8 cellular contexts compared by ENCODE assay signal in genomic region chr12:102479099-102479887, GRCh38. TPM values are rescaled to one million over a fixed set of nuclear protein-coding genes. Genes with fewer than 3 reads are reported as not detected.
DNase-seq lines count a peak whose midpoint lies in the region; ATAC-seq, FAIRE-seq and TF ChIP-seq lines count a peak whose summit lies in the region.

No MANE protein-coding gene starts in this region.

- TF ChIP-seq EP300 in HepG2 (IDR thresholded peaks at IDR 0.05; ENCODE audit: low read depth in 2 of 2, low read length in 2 of 2) (no peak), HepG2 (CRISPR knock-in tag; IDR thresholded peaks at IDR 0.05; ENCODE audit: borderline replicate concordance) (no peak)

- H3K9me3 Mint-ChIP-seq in T-helper 2 cell treated with Interferon-gamma antibody and Interleukin-4, amounts not matched to agents 5 μg/mL and 100 μg/mL, for 36 hours = peaks cover 10% of the 10 kb centered on the region
- no peaks in the 10 kb centered on the region for H3K9me3 Mint-ChIP-seq in chondrocyte (ENCODE audit: low read depth)

- in situ Hi-C loops in HepG2 (cut with HindIII; ENCODE audit: extremely low pct_ligation_motif_present, low pct_unique_long_range_greater_than_20kb) = loop anchor here (25.0 kb wide), 1 partner anchor 167 kb away; no protein-coding TSS in a partner anchor

- ATAC-seq in HG02840 (IDR thresholded peaks at IDR 0.05; ENCODE audit: low FRiP score, unreplicated experiment) = peak; percentile 42
- ATAC-seq in HepG2 = no peak

- BruUV-seq in HepG2 (replicated peaks; lab: Mats Ljungman, UMichigan) = no TSS peak

- H3K36me3 ChIP-seq in HepG2 (replicated peaks in 1 of 2; ENCODE audit: control insufficient read depth in 1 of 2, insufficient read depth in 2 of 2, low read length in 2 of 2) = no peaks in the 10 kb centered on the region

- H4K20me1 ChIP-seq in HepG2 (ENCODE audit: insufficient read depth, low read length) = no peaks in the 10 kb centered on the region

- peak; percentile 13 for DNase-seq in T-helper 2 cell treated with Interferon-gamma antibody and Interleukin-4, amounts not matched to agents 5 μg/mL and 100 μg/mL, for 36 hours (ENCODE audit: low spot score)
- DNase-seq in T-helper 2 cell (no peak), RPMI7951 (ENCODE audit: low read depth) (peak; percentile 40), HepG2 (ENCODE audit: low spot score) (no peak), cerebellar cortex (ENCODE audit: low spot score) (no peak), NCI-H82 (lab: John Stamatoyannopoulos, UW) (no peak), chondrocyte (ENCODE audit: low spot score) (no peak)

- CTCF ChIA-PET in HepG2 (lab: Yijun Ruan, JAX; ENCODE audit: low intra/inter-chr PET ratio, low total read pairs) = no interaction called here

- H3K4me3 ChIP-seq in HepG2 (replicated peaks in 1 of 3; ENCODE audit: insufficient read depth in 1 of 3, low read depth in 2 of 3, low read length in 3 of 3) = no peak overlapping the region

- H3K9me3 ChIP-seq in HepG2 (ENCODE audit: low read length) = no peaks in the 10 kb centered on the region

- no peak overlapping the region for H3K27ac Mint-ChIP-seq in T-helper 2 cell treated with Interferon-gamma antibody and Interleukin-4, amounts not matched to agents 5 μg/mL and 100 μg/mL, for 36 hours
- H3K27ac Mint-ChIP-seq in chondrocyte (ENCODE audit: unreplicated experiment) = no peak overlapping the region

- no peak for TF ChIP-seq CTCF in HepG2 (CRISPR knock-in tag; IDR thresholded peaks at IDR 0.05)
- no peak for TF ChIP-seq CTCF in chondrocyte (IDR thresholded peaks at IDR 0.05)

- WGBS in HepG2 (ENCODE audit: low lambda C conversion rate) = 47% methylated on average over 11 of the region's 11 CpGs

- H3K4me3 Mint-ChIP-seq in T-helper 2 cell treated with Interferon-gamma antibody and Interleukin-4, amounts not matched to agents 5 μg/mL and 100 μg/mL, for 36 hours = no peak overlapping the region
- no peak overlapping the region for H3K4me3 Mint-ChIP-seq in chondrocyte (ENCODE audit: unreplicated experiment)

- FAIRE-seq in HepG2 (lab: Jason Lieb, UNC) = no peak

- no peak overlapping the region for H3K4me2 ChIP-seq in HepG2 (ENCODE audit: low read depth, low read length)

- H3K9ac ChIP-seq in HepG2 (ENCODE audit: insufficient read depth, low read depth, low read length) = no peak overlapping the region

- intact Hi-C loops in HepG2 (cut with micrococcal nuclease; ENCODE audit: unreplicated experiment) = no loop called here

- no peaks in the 10 kb centered on the region for H3K79me2 ChIP-seq in HepG2 (ENCODE audit: insufficient read depth, low read length)

- H3K27me3 Mint-ChIP-seq in T-helper 2 cell treated with Interferon-gamma antibody and Interleukin-4, amounts not matched to agents 5 μg/mL and 100 μg/mL, for 36 hours (ENCODE audit: low read depth) = peaks cover 2% of the 10 kb centered on the region
- peaks cover 3% of the 10 kb centered on the region for H3K27me3 Mint-ChIP-seq in chondrocyte (ENCODE audit: low read depth)

- H2AFZ ChIP-seq in HepG2 (ENCODE audit: low read length) = no peak overlapping the region

- H3K4me1 Mint-ChIP-seq in T-helper 2 cell treated with Interferon-gamma antibody and Interleukin-4, amounts not matched to agents 5 μg/mL and 100 μg/mL, for 36 hours (ENCODE audit: low read depth) = peaks cover 44% of the 10 kb centered on the region
- H3K4me1 Mint-ChIP-seq in chondrocyte (ENCODE audit: low read depth) = peaks cover 14% of the 10 kb centered on the region

- no peak overlapping the region for H3K27ac ChIP-seq in HepG2 (ENCODE audit: extremely low read length, insufficient read depth, low read length)

- H3K27me3 ChIP-seq in HepG2 (ENCODE audit: control insufficient read depth in 1 of 2, insufficient read depth in 2 of 2, low read length in 2 of 2) = peaks cover 0 to 1% of the 10 kb centered on the region in 2 experiments; a peak in 1 of 5 replicates

- H3K4me1 ChIP-seq in HepG2 (ENCODE audit: insufficient read depth, low read length) = no peaks in the 10 kb centered on the region

- H3K36me3 Mint-ChIP-seq in T-helper 2 cell treated with Interferon-gamma antibody and Interleukin-4, amounts not matched to agents 5 μg/mL and 100 μg/mL, for 36 hours (ENCODE audit: low read depth) = peaks cover 2% of the 10 kb centered on the region
- H3K36me3 Mint-ChIP-seq in chondrocyte (ENCODE audit: low read depth) = no peaks in the 10 kb centered on the region

- POLR2A ChIA-PET in HepG2 (lab: Yijun Ruan, JAX) = no interaction called here

- TF ChIP-seq POLR2A in HepG2 (IDR thresholded peaks at IDR 0.05; ENCODE audit: insufficient read depth in 1 of 2, low read depth in 2 of 2, low read length in 2 of 2) = no peak

- TF ChIP-seq RAD21 in HepG2 (CRISPR knock-in tag; IDR thresholded peaks at IDR 0.05) = no peak

TF ChIP-seq in HepG2, 621 proteins besides CTCF, POLR2A, EP300 and RAD21 (continues in another document):
- TF ChIP-seq HNF4G (IDR thresholded peaks at IDR 0.05; ENCODE audit: borderline replicate concordance, low read depth, low read length) (no peak), HNF4G (CRISPR knock-in tag; IDR thresholded peaks at IDR 0.05; ENCODE audit: borderline replicate concordance, low read depth) (no peak), RCOR2 (CRISPR knock-in tag; IDR thresholded peaks at IDR 0.05) (no peak), RARG (CRISPR knock-in tag; IDR thresholded peaks at IDR 0.05; ENCODE audit: low read depth) (no peak), NAIF1 (CRISPR knock-in tag; IDR thresholded peaks at IDR 0.05; ENCODE audit: borderline replicate concordance) (no peak)

RNA-seq across cellular contexts. Expression of gene IGF1, which starts 1.1 kb away (rescaled TPM):
- total RNA-seq in RPMI7951 (2014; rRNA removed; shearing (Covaris generic)) = not detected in 2 replicates
- total RNA-seq in HepG2 (2016; rRNA removed; fragmentation: Illumina TruSeq; extraction: Trizol) (not detected in 2 replicates), chondrocyte (0.64 to 1.4 TPM (median 1.3 TPM) in 3 replicates)
- total RNA-seq in HepG2 (2016; cell fraction: cytosol; rRNA removed; fragmentation: Illumina TruSeq; extraction: Trizol; ENCODE audit: low read depth) = not detected in 2 replicates
- total RNA-seq in HepG2 (2016; cell fraction: insoluble cytoplasmic fraction; rRNA removed; fragmentation: Illumina TruSeq; extraction: Trizol) = not detected in 2 replicates
- total RNA-seq in HepG2 (2016; cell fraction: membrane; rRNA removed; fragmentation: Illumina TruSeq; extraction: Trizol) = not detected in 2 replicates
- total RNA-seq in HepG2 (2016; cell fraction: nucleus; rRNA removed; fragmentation: Illumina TruSeq; extraction: Trizol) = not detected in 2 replicates
- polyA plus RNA-seq in HepG2 (2011; rRNA removed) = not detected in 2 replicates
- not detected in 2 replicates for polyA plus RNA-seq in HepG2 (2011; cell fraction: cytosol; rRNA removed)
- polyA plus RNA-seq in HepG2 (2011; cell fraction: nucleus; rRNA removed) = not detected in 2 replicates
- polyA plus RNA-seq in HepG2 (2012) = not detected in 2 replicates
- polyA plus RNA-seq in HepG2 (2016; cell fraction: cytosol; fragmentation: Illumina TruSeq; extraction: Trizol; ENCODE audit: low read depth) = not detected in 2 replicates
- not detected in 2 replicates for polyA plus RNA-seq in HepG2 (2016; cell fraction: insoluble cytoplasmic fraction; fragmentation: Illumina TruSeq; extraction: Trizol; ENCODE audit: low read depth)
- not detected in 2 replicates for polyA plus RNA-seq in HepG2 (2016; cell fraction: membrane; fragmentation: Illumina TruSeq; extraction: Trizol; ENCODE audit: low read depth)
- not detected in 2 replicates for polyA plus RNA-seq in HepG2 (2016; cell fraction: nucleus; fragmentation: Illumina TruSeq; extraction: Trizol; ENCODE audit: insufficient read depth, low read depth)
- polyA minus RNA-seq in HepG2 (2011; rRNA and poly(A)+ RNA removed; ENCODE audit: low replicate concordance) = not detected in 2 replicates
- not detected in 2 replicates for polyA minus RNA-seq in HepG2 (2011; cell fraction: cytosol; rRNA and poly(A)+ RNA removed)
- polyA minus RNA-seq in HepG2 (2011; cell fraction: nucleus; rRNA and poly(A)+ RNA removed) = not detected in 2 replicates

Comparison
In these comparisons a context has a peak if more than half of its experiments do, and no peak if none do; other contexts are left out.
1. DNase-seq: peak in T-helper 2 cell treated with Interferon-gamma antibody and Interleukin-4, amounts not matched to agents 5 μg/mL and 100 μg/mL, for 36 hours (single experiment) and RPMI7951 (single experiment); none in T-helper 2 cell (0 of 5), HepG2 (single experiment), cerebellar cortex (single experiment), NCI-H82 (single experiment) and chondrocyte (single experiment).